In the genomic region with DNA sequence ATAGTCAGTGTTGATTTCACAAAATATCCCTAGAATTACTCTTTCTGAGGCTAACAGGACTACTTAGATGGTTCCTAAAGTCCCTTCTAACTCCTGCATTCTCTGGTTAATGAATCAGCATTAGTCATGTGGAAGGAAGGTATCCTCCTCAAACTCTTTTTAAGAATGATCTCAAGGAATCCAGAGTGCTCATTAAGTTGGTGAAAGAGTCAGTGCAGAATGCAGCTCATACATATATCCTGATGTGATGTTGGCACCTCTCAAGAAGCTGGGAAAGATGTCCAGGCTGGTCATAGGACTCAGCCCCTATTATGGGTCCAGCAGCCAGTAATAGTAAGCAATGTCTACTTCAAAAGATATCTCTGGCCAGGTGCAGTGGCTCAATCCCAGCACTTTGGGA, we compare ENCODE assay signal across 13 cellular contexts.
DNase-seq lines count a peak whose midpoint lies in the region; ATAC-seq and TF ChIP-seq lines count a peak whose summit lies in the region.
"Had no signal": no experiment of that assay in that cellular context is flagged by ENCODE, and none has a peak within 500 bp of the region (broad histone marks: within the 10 kb centered on the region; RNA-seq: fewer than 3 reads in every experiment).

No MANE protein-coding gene starts in this region.

- POLR2A ChIA-PET in Panc1 (lab: Charles Lee): no interaction called here

- no peaks in the 10 kb centered on the region for H3K9me3 ChIP-seq in Panc1 (ENCODE audit: control insufficient read depth, insufficient read depth, low read depth, low read length)

- peaks cover 26% of the 10 kb centered on the region for H3K4me1 ChIP-seq in Panc1 (ENCODE audit: control insufficient read depth, insufficient read depth, low read length)

- H3K36me3 ChIP-seq in Panc1 (ENCODE audit: control insufficient read depth, insufficient read depth, low read length): no peaks in the 10 kb centered on the region

- H3K27me3 ChIP-seq in Panc1 (ENCODE audit: control insufficient read depth, insufficient read depth, low read length): no peaks in the 10 kb centered on the region

- TF ChIP-seq CTCF in Panc1 (IDR thresholded peaks at IDR 0.05): no peak

- in situ Hi-C loops in Panc1 (cut with HindIII; ENCODE audit: low pct_unique_long_range_greater_than_20kb, low sequenced_read_pairs): no loop called here

- no peak for ATAC-seq in Panc1
- ATAC-seq: naive thymus-derived CD8-positive, alpha-beta T cell had no signal

- H3K27ac ChIP-seq in Panc1 (ENCODE audit: low read length): no peak overlapping the region

- CTCF ChIA-PET in Panc1 (lab: Charles Lee): no interaction called here

- intact Hi-C loops in Panc1 (cut with micrococcal nuclease; ENCODE audit: unreplicated experiment): no loop called here

- no peak overlapping the region for H3K4me3 ChIP-seq in Panc1 (ENCODE audit: low read depth in 2 of 2, low read length in 2 of 2)

- DNase-seq in EL (peak; percentile 93), Panc1 (ENCODE audit: low read depth, low spot score) (peak; percentile 51), dermis blood vessel endothelial cell (peak; percentile 61), non-pigmented ciliary epithelial cell (ENCODE audit: low read depth) (peak; percentile 81), AG08396 (ENCODE audit: low spot score) (no peak), 8988T (no peak), cortex of kidney (lab: John Stamatoyannopoulos, UW) (no peak), NAMALWA (ENCODE audit: low spot score) (no peak)
- DNase-seq: activated CD8-positive, alpha-beta memory T cell treated with anti-CD3 and anti-CD28 coated beads for 24 hours; activated naive CD8-positive, alpha-beta T cell treated with anti-CD3 and anti-CD28 coated beads for 36 hours; naive thymus-derived CD8-positive, alpha-beta T cell; NCI-H2029 treated with DMSO at 0.1 percent for 48 hours; NK-92 treated with Interleukin-12 subunit alpha and Interleukin-12 subunit beta, amount 100 ng/mL, for 24 hours had no signal

- BruUV-seq in Panc1 (replicated peaks; lab: Mats Ljungman, UMichigan): no TSS peak

Comparison
In these comparisons a context has a peak if more than half of its experiments do, and no peak if none do; other contexts are left out.
1. DNase-seq: peak in EL (single experiment), Panc1 (single experiment), dermis blood vessel endothelial cell (single experiment) and non-pigmented ciliary epithelial cell (single experiment); none in AG08396 (single experiment), 8988T (single experiment), cortex of kidney (single experiment) and NAMALWA (single experiment).